Comparison of ENCODE assay signal across 26 cellular contexts in the genomic region with DNA sequence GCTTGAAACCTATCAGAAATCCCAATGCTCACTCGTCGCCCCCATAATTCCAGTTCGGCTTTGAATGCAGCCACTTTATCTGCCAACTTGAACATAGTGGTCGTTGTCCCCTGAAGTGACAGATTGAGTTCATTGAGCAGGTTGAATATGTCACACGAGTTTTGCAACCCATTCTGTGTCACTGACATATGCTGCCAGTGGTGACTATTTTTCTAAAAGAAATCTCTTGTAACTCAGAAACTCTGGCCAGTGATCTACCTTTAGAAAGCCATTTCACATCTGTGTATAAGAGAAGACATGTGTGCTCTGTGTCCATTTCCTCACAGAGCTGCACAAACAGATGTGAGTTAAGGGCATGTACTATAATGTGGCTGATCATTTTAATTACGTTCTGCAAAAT.
"Had no signal": no experiment of that assay in that cellular context is flagged by ENCODE, and none has a peak within 500 bp of the region (broad histone marks: within the 10 kb centered on the region; RNA-seq: fewer than 3 reads in every experiment).

No MANE protein-coding gene starts in this region.

- H3K4me3 ChIP-seq: heart right ventricle, left ventricle myocardium inferior, lower lobe of right lung, neural progenitor cell, spleen, thoracic aorta, tibial nerve, upper lobe of left lung had no signal

- H3K9me3 ChIP-seq: heart right ventricle, left ventricle myocardium inferior, lower lobe of right lung, spleen, thoracic aorta, tibial nerve, upper lobe of left lung had no signal

- DNase-seq: central memory CD4-positive, alpha-beta T cell; effector CD8-positive, alpha-beta T cell; endodermal cell; foreskin melanocyte; glutamatergic neuron; heart right ventricle; hippocampal formation; left cardiac atrium; left ventricle myocardium inferior; lower lobe of right lung; naive thymus-derived CD4-positive, alpha-beta T cell; nucleus accumbens; posterior cingulate gyrus; spleen; stimulated activated CD4-positive, alpha-beta T cell treated with anti-CD3 and anti-CD28 coated beads, Interleukin-4, amount 100 ng/mL, for 4 hours; stimulated activated naive CD8-positive, alpha-beta T cell treated with anti-CD3 and anti-CD28 coated beads, Interleukin-15, Interleukin-2, amounts not matched to agents 100 U/mL and 50 U/mL, for 24 hours; substantia nigra had no signal

- FAIRE-seq: colon, islet of Langerhans had no signal

- H3K27me3 ChIP-seq: heart right ventricle, neural progenitor cell, spleen, tibial nerve, upper lobe of left lung had no signal

- H2AFZ ChIP-seq: neural progenitor cell had no signal

- H3K9ac ChIP-seq: neural progenitor cell had no signal

- H3K4me2 ChIP-seq: neural progenitor cell had no signal

- ATAC-seq: left cardiac atrium; sciatic nerve; stimulated activated memory B cell treated with anti-CD40 and anti-IgM and Interleukin-4, amounts not matched to agents 10 μg/mL and 1 μg/mL and 100 μg/mL, for 72 hours; stimulated activated naive CD8-positive, alpha-beta T cell treated with anti-CD3 and anti-CD28 coated beads, Interleukin-15, Interleukin-2, amounts not matched to agents 100 U/mL and 50 U/mL, for 24 hours had no signal

- H3K27ac ChIP-seq: epithelial cell of prostate, heart right ventricle, left ventricle myocardium inferior, lower lobe of right lung, neural progenitor cell, thoracic aorta, tibial nerve, upper lobe of left lung had no signal

- H3K36me3 ChIP-seq: heart right ventricle, left ventricle myocardium inferior, lower lobe of right lung, neural progenitor cell, spleen, thoracic aorta, tibial nerve, upper lobe of left lung had no signal
